In the genomic region with DNA sequence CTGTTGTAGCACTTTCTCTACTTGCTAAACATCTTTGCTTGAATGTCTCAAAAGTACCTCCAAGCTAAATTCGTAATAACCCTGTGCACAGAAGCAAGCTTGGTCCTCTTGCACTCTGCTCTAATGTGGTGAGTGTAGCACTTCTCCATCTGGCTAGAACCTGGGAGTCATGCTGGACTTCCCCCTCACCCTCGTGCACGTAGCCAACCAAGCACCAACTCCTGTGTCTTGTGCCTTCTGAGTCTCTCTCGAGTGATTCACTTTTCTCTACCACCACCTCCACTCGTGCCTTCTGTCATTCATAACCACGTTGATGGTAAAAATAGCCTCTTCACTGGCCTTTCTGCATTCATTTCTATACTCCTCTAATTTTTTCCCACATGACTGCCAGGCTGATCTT, we compare ENCODE assay signal across 11 cellular contexts.
DNase-seq lines count a peak whose midpoint lies in the region; ATAC-seq and TF ChIP-seq lines count a peak whose summit lies in the region.
"Had no signal": no experiment of that assay in that cellular context is flagged by ENCODE, and none has a peak within 500 bp of the region (broad histone marks: within the 10 kb centered on the region; RNA-seq: fewer than 3 reads in every experiment).

No MANE protein-coding gene starts in this region.

- no peaks in the 10 kb centered on the region for H3K79me2 ChIP-seq in mammary epithelial cell (ENCODE audit: insufficient read depth, low read length)

- TF ChIP-seq CTCF in AG10803 (conservative IDR thresholded peaks at IDR 0.05; ENCODE audit: low read length) (no peak), mammary epithelial cell (conservative IDR thresholded peaks at IDR 0.05 in 1 of 2, IDR thresholded peaks at IDR 0.05 in 1 of 2; ENCODE audit: extremely low read depth in 1 of 2, insufficient read depth in 1 of 2, low read depth in 1 of 2, low read length in 2 of 2) (no peak), A673 (conservative IDR thresholded peaks at IDR 0.05; ENCODE audit: low read depth, low read length) (no peak), left ventricle myocardium inferior (IDR thresholded peaks at IDR 0.05; ENCODE audit: borderline replicate concordance) (no peak)

- 86% methylated on average over 6 of the region's 6 CpGs for WGBS in mammary epithelial cell (ENCODE audit: low coverage, missing lambda C conversion rate)

- no peaks in the 10 kb centered on the region for H3K27me3 ChIP-seq in mammary epithelial cell (ENCODE audit: insufficient read depth, low read length)
- H3K27me3 ChIP-seq in A673 (replicated peaks; ENCODE audit: insufficient read depth, low read depth, low read length, poor library complexity): no peaks in the 10 kb centered on the region
- no peaks in the 10 kb centered on the region for H3K27me3 ChIP-seq in left ventricle myocardium inferior (ENCODE audit: low read depth)

- H3K36me3 ChIP-seq in mammary epithelial cell (ENCODE audit: insufficient read depth, low read length): no peaks in the 10 kb centered on the region
- no peaks in the 10 kb centered on the region for H3K36me3 ChIP-seq in A673 (ENCODE audit: insufficient read depth, low read length, poor library complexity, severe bottlenecking)
- no peaks in the 10 kb centered on the region for H3K36me3 ChIP-seq in left ventricle myocardium inferior

- POLR2A ChIA-PET in A673 (lab: Charles Lee; ENCODE audit: low non-redundant PET): no interaction called here

- no peaks in the 10 kb centered on the region for H3K9me3 ChIP-seq in mammary epithelial cell (replicated peaks; ENCODE audit: insufficient read depth, low read length)
- H3K9me3 ChIP-seq in A673 (ENCODE audit: low read depth, low read length, poor library complexity, severe bottlenecking): peaks cover 6% of the 10 kb centered on the region
- H3K9me3 ChIP-seq in left ventricle myocardium inferior (replicated peaks): peaks cover 5% of the 10 kb centered on the region

- H3K4me2 ChIP-seq in mammary epithelial cell (ENCODE audit: insufficient read depth, low read depth, low read length): no peak overlapping the region

- CTCF ChIA-PET in mammary epithelial cell (lab: Charles Lee; ENCODE audit: low non-redundant PET): no interaction called here
- CTCF ChIA-PET in A673 (lab: Charles Lee): no interaction called here

- dilution Hi-C loops in mammary epithelial cell (cut with HindIII; ENCODE audit: low sequenced_read_pairs): no loop called here

- intact Hi-C loops in mammary epithelial cell (cut with micrococcal nuclease): no loop called here
- intact Hi-C loops in A673 (cut with micrococcal nuclease; ENCODE audit: unreplicated experiment): no loop called here
- intact Hi-C loops in left ventricle myocardium inferior (cut with micrococcal nuclease): no loop called here

- DNase-seq in AG10803 (ENCODE audit: low read depth) (peak; percentile 71), mammary epithelial cell (peak; percentile 67), A673 (ENCODE audit: low spot score) (no peak), NCI-H510A treated with DMSO at 0.1 percent for 48 hours (lab: John Stamatoyannopoulos, UW) (no peak), NCI-H2107 (lab: John Stamatoyannopoulos, UW) (no peak), left ventricle myocardium inferior (no peak)
- DNase-seq: activated T-cell treated with anti-CD3 and anti-CD28 coated beads, Interleukin-2, amount 50 U/mL, for 1 hour; C1 segment of cervical spinal cord; left colon had no signal

- BruUV-seq in mammary epithelial cell (replicated peaks; lab: Mats Ljungman, UMichigan) (no TSS peak), A673 (replicated peaks; lab: Mats Ljungman, UMichigan) (no TSS peak)

- peaks cover 22% of the 10 kb centered on the region for H3K4me1 ChIP-seq in mammary epithelial cell (ENCODE audit: insufficient read depth, low read length)
- H3K4me1 ChIP-seq in A673 (ENCODE audit: insufficient read depth, low read length, poor library complexity, severe bottlenecking): no peaks in the 10 kb centered on the region
- no peaks in the 10 kb centered on the region for H3K4me1 ChIP-seq in left ventricle myocardium inferior

- ATAC-seq in GM19395 (IDR thresholded peaks at IDR 0.05; ENCODE audit: unreplicated experiment) (peak; percentile 61), HG03280 (IDR thresholded peaks at IDR 0.05; ENCODE audit: unreplicated experiment) (peak; percentile 78)
- ATAC-seq: left colon had no signal

- in situ Hi-C loops in mammary epithelial cell (cut with MboI; ENCODE audit: low sequenced_read_pairs in 2 of 2): no loop called here

- H2AFZ ChIP-seq in mammary epithelial cell (ENCODE audit: low read depth, low read length): peak overlapping the region; percentile 69

- no peak overlapping the region for H3K9ac ChIP-seq in mammary epithelial cell (ENCODE audit: insufficient read depth, low read length)

- H3K27ac ChIP-seq in mammary epithelial cell (ENCODE audit: insufficient read depth, low read depth, low read length) (no peak overlapping the region), A673 (ENCODE audit: low read depth, low read length, poor library complexity, severe bottlenecking) (no peak overlapping the region), left ventricle myocardium inferior (replicated peaks) (no peak overlapping the region)

- H3K4me3 ChIP-seq in AG10803 (ENCODE audit: low read length) (no peak overlapping the region), mammary epithelial cell (replicated peaks in 1 of 3; ENCODE audit: insufficient read depth in 1 of 3, low read depth in 2 of 3, low read length in 3 of 3) (no peak overlapping the region), A673 (ENCODE audit: low read depth, low read length, poor library complexity, severe bottlenecking) (no peak overlapping the region), left ventricle myocardium inferior (no peak overlapping the region)

- H4K20me1 ChIP-seq in mammary epithelial cell (ENCODE audit: insufficient read depth, low read length): no peaks in the 10 kb centered on the region

Comparison
In these comparisons a context has a peak if more than half of its experiments do, and no peak if none do; other contexts are left out.
1. DNase-seq: peak in AG10803 (single experiment) and mammary epithelial cell (single experiment); none in A673 (single experiment), NCI-H510A treated with DMSO at 0.1 percent for 48 hours (single experiment), NCI-H2107 (single experiment) and left ventricle myocardium inferior (single experiment).